ENCODE assay signal across 8 cellular contexts in genomic region chr1:242936729-242937128, GRCh38.
A peak's percentile ranks its signal among the peaks of the same experiment; 100 is the strongest.
DNase-seq lines count a peak whose midpoint lies in the region; ATAC-seq and TF ChIP-seq lines count a peak whose summit lies in the region.
"Not testable (repeated sequence)": the region's sequence is repeated elsewhere in the genome, so short reads cannot be mapped to it uniquely, and the experiment has no call there.

No MANE protein-coding gene starts in this region.

- H4K20me1 ChIP-seq in hepatocyte (ENCODE audit: insufficient read depth, poor library complexity, severe bottlenecking), result not testable (repeated sequence)

- intact Hi-C loops in Caco-2 (cut with micrococcal nuclease; ENCODE audit: unreplicated experiment), result not testable (repeated sequence)

- H3K4me2 ChIP-seq in hepatocyte; trophoblast cell (ENCODE audit: low read length): not testable (repeated sequence)

- H4K8ac ChIP-seq in trophoblast cell (ENCODE audit: low read depth, low read length), result not testable (repeated sequence)

- H3K36me3 Mint-ChIP-seq in Caco-2 (ENCODE audit: insufficient read depth, unreplicated experiment), result not testable (repeated sequence)

- peak in 1 of 2 experiments; percentile 11 for TF ChIP-seq CTCF in Caco-2 (IDR thresholded peaks at IDR 0.05; ENCODE audit: insufficient read depth in 1 of 2, low read depth in 1 of 2, low read length in 1 of 2, severe bottlenecking in 1 of 2, unreplicated experiment in 1 of 2)
- TF ChIP-seq CTCF in WERI-Rb-1 (IDR thresholded peaks at IDR 0.05; ENCODE audit: low read depth, low read length), result peak; percentile 79
- TF ChIP-seq CTCF in hepatocyte (IDR thresholded peaks at IDR 0.05; ENCODE audit: poor library complexity), result peak; percentile 13

- ATAC-seq in GM19025 (IDR thresholded peaks at IDR 0.05; ENCODE audit: low read depth, unreplicated experiment) (peak; percentile 55), HG02798 (IDR thresholded peaks at IDR 0.05; ENCODE audit: poor library complexity, unreplicated experiment) (peak; percentile 44)

- not testable (repeated sequence) for H2BK12ac ChIP-seq in trophoblast cell (ENCODE audit: low read length)

- not testable (repeated sequence) for H3K14ac ChIP-seq in trophoblast cell (ENCODE audit: low read length)

- H3K9ac ChIP-seq in trophoblast cell (ENCODE audit: low read length), result not testable (repeated sequence)

- H2BK120ac ChIP-seq in trophoblast cell (ENCODE audit: insufficient read depth, low read length, poor library complexity), result not testable (repeated sequence)

- H3K27me3 ChIP-seq in Caco-2 (replicated peaks; ENCODE audit: control insufficient read depth, insufficient read depth, low read length); WERI-Rb-1 (ENCODE audit: insufficient read depth, low read depth, severe bottlenecking); hepatocyte; trophoblast cell (ENCODE audit: insufficient read depth, low read length): not testable (repeated sequence)

- not testable (repeated sequence) for H3K79me1 ChIP-seq in trophoblast cell (ENCODE audit: low read length)

- POLR2A ChIA-PET in Caco-2 (lab: Charles Lee), result not testable (repeated sequence)

- H3K4me1 ChIP-seq in Caco-2; hepatocyte (ENCODE audit: insufficient read depth); trophoblast cell (ENCODE audit: control insufficient read depth in 1 of 2, insufficient read depth in 2 of 2, low read length in 2 of 2): not testable (repeated sequence)

- not testable (repeated sequence) for H2BK5ac ChIP-seq in trophoblast cell (ENCODE audit: low read depth, low read length, poor library complexity)

- H3K27ac ChIP-seq in WERI-Rb-1; hepatocyte; trophoblast cell (ENCODE audit: low read depth, low read length): not testable (repeated sequence)

- not testable (repeated sequence) for H3K4me1 Mint-ChIP-seq in Caco-2 (ENCODE audit: low read depth, unreplicated experiment)

- not testable (repeated sequence) for H3K4me3 Mint-ChIP-seq in Caco-2 (ENCODE audit: unreplicated experiment)

- not testable (repeated sequence) for H3K79me2 ChIP-seq in hepatocyte; trophoblast cell (ENCODE audit: control insufficient read depth, insufficient read depth, low read length, poor library complexity)

- CTCF ChIA-PET in Caco-2 (lab: Charles Lee), result interaction anchor here (0.6 kb wide), 1 partner anchor 141 kb away, joined by 3 read pairs; no protein-coding TSS in a partner anchor

- H4K12ac ChIP-seq in trophoblast cell (ENCODE audit: low read depth, low read length), result not testable (repeated sequence)

- not testable (repeated sequence) for H3K18ac ChIP-seq in trophoblast cell (ENCODE audit: low read length)

- not testable (repeated sequence) for H3K27ac Mint-ChIP-seq in Caco-2 (ENCODE audit: unreplicated experiment)

- peak; percentile 38 to 42 for DNase-seq in Caco-2
- peak; percentile 9 for DNase-seq in NCI-H1105 treated with DMSO at 0.1 percent for 48 hours (lab: John Stamatoyannopoulos, UW)
- peak; percentile 35 for DNase-seq in NCI-H82 (lab: John Stamatoyannopoulos, UW)
- DNase-seq in WERI-Rb-1, result peak; percentile 81
- DNase-seq in hepatocyte (ENCODE audit: low spot score), result peak; percentile 16
- DNase-seq in trophoblast cell, result peak; percentile 1 to 38

- not testable (repeated sequence) for BruUV-seq in Caco-2 (replicated peaks; lab: Mats Ljungman, UMichigan)

- 30% methylated on average over 11 of the region's 11 CpGs for WGBS in hepatocyte (ENCODE audit: low lambda C conversion rate, missing lambda C conversion rate)
- no CpG with 5 or more reads among the region's 11 CpGs for WGBS in trophoblast cell (ENCODE audit: extremely low coverage, insufficient coverage, insufficient read length)

- not testable (repeated sequence) for H4K91ac ChIP-seq in trophoblast cell (ENCODE audit: low read depth, low read length)

- H3K4ac ChIP-seq in trophoblast cell (ENCODE audit: low read depth, low read length), result not testable (repeated sequence)

- H2AFZ ChIP-seq in hepatocyte; trophoblast cell (ENCODE audit: insufficient read depth, low read length, poor library complexity): not testable (repeated sequence)

- H3K9me2 ChIP-seq in hepatocyte (replicated peaks; ENCODE audit: insufficient read depth), result not testable (repeated sequence)

- H2AK5ac ChIP-seq in trophoblast cell (ENCODE audit: low read length), result not testable (repeated sequence)

- not testable (repeated sequence) for H3K9me3 ChIP-seq in Caco-2; WERI-Rb-1 (ENCODE audit: severe bottlenecking); hepatocyte (ENCODE audit: low read depth); trophoblast cell (ENCODE audit: insufficient read depth, low read depth, low read length)

- H3K23ac ChIP-seq in trophoblast cell (ENCODE audit: low read length), result not testable (repeated sequence)

- H3K4me3 ChIP-seq in Caco-2 (ENCODE audit: low read depth, low read length); WERI-Rb-1 (ENCODE audit: low read depth, low read length); hepatocyte; trophoblast cell (ENCODE audit: low read depth, low read length): not testable (repeated sequence)

- H3K27me3 Mint-ChIP-seq in Caco-2 (ENCODE audit: insufficient read depth, unreplicated experiment), result not testable (repeated sequence)

- not testable (repeated sequence) for H3K36me3 ChIP-seq in Caco-2 (ENCODE audit: control insufficient read depth, insufficient read depth, low read length); WERI-Rb-1; hepatocyte (replicated peaks; ENCODE audit: insufficient read depth, low read depth); trophoblast cell (ENCODE audit: control insufficient read depth in 1 of 2, insufficient read depth in 2 of 2, low read length in 2 of 2)

- not testable (repeated sequence) for H3K9me3 Mint-ChIP-seq in Caco-2 (ENCODE audit: unreplicated experiment)

Comparison
In these comparisons a context has a peak if more than half of its experiments do, and no peak if none do; other contexts are left out.
1. DNase-seq: peak in every context shown above with its lines; median percentile 81 in WERI-Rb-1; 40 in Caco-2; 35 in NCI-H82; 20 in trophoblast cell; 16 in hepatocyte; 9 in NCI-H1105 treated with DMSO at 0.1 percent for 48 hours.